ENCODE assay signal across 8 cellular contexts in genomic region chr11:78961938-78962701, GRCh38.
A peak's percentile ranks its signal among the peaks of the same experiment; 100 is the strongest.
DNase-seq lines count a peak whose midpoint lies in the region; ATAC-seq, FAIRE-seq and TF ChIP-seq lines count a peak whose summit lies in the region.

No MANE protein-coding gene starts in this region.

- H3K27me3 Mint-ChIP-seq in mesothelial cell of epicardium (ENCODE audit: low read depth): no peaks in the 10 kb centered on the region

- ATAC-seq in GM18511 (IDR thresholded peaks at IDR 0.05; ENCODE audit: unreplicated experiment) (no peak), GM19395 (IDR thresholded peaks at IDR 0.05; ENCODE audit: unreplicated experiment) (no peak)

- FAIRE-seq in D721Med (lab: Jason Lieb, UNC): no peak

- no peaks in the 10 kb centered on the region for H3K9me3 Mint-ChIP-seq in mesothelial cell of epicardium

- no peaks in the 10 kb centered on the region for H3K36me3 Mint-ChIP-seq in mesothelial cell of epicardium

- H3K4me3 Mint-ChIP-seq in mesothelial cell of epicardium: peak overlapping the region; percentile 72

- TF ChIP-seq CTCF in D721Med (IDR thresholded peaks at IDR 0.05; ENCODE audit: insufficient read depth, missing control alignments) (no peak), mesothelial cell of epicardium (IDR thresholded peaks at IDR 0.05; ENCODE audit: unreplicated experiment) (no peak)

- peak overlapping the region; percentile 81 for H3K27ac Mint-ChIP-seq in mesothelial cell of epicardium

- peak; percentile 69 for DNase-seq in D721Med (ENCODE audit: insufficient read length, low spot score)
- peak; percentile 79 for DNase-seq in NCI-H146 treated with DMSO at 0.1 percent for 48 hours (lab: John Stamatoyannopoulos, UW; ENCODE audit: unreplicated experiment)
- peak; percentile 17 for DNase-seq in cerebellum (ENCODE audit: low spot score)
- DNase-seq in mesothelial cell of epicardium (ENCODE audit: low spot score in 2 of 2, unreplicated experiment in 2 of 2): peak; percentile 55 to 63
- DNase-seq in SW 1271 (lab: John Stamatoyannopoulos, UW): no peak
- no peak for DNase-seq in DMS114 treated with DMSO at 0.1 percent for 48 hours (lab: John Stamatoyannopoulos, UW; ENCODE audit: unreplicated experiment)

- peaks cover 68% of the 10 kb centered on the region for H3K4me1 Mint-ChIP-seq in mesothelial cell of epicardium

Comparison
In these comparisons a context has a peak if more than half of its experiments do, and no peak if none do; other contexts are left out.
1. DNase-seq: peak in D721Med (single experiment), NCI-H146 treated with DMSO at 0.1 percent for 48 hours (single experiment), cerebellum (single experiment) and mesothelial cell of epicardium (2 of 2); none in SW 1271 (0 of 2) and DMS114 treated with DMSO at 0.1 percent for 48 hours (single experiment).